25 cellular contexts compared by ENCODE assay signal in genomic region chr13:108095036-108095435, GRCh38.
"Had no signal": no experiment of that assay in that cellular context is flagged by ENCODE, and none has a peak within 500 bp of the region (broad histone marks: within the 10 kb centered on the region; RNA-seq: fewer than 3 reads in every experiment).

No MANE protein-coding gene starts in this region.

- H3K4me1 ChIP-seq: lower lobe of right lung, right atrium auricular region, right lobe of liver, testis, thyroid gland, transverse colon, upper lobe of left lung, vagina had no signal

- H3K27me3 Mint-ChIP-seq: natural killer cell treated with Interleukin-12 subunit alpha and Interleukin-12 subunit beta and Interleukin-15 and Interleukin-18, amount 100 ng/mL, for 72 hours; progenitor cell of endocrine pancreas had no signal

- H3K9me3 Mint-ChIP-seq: stimulated activated memory B cell treated with anti-CD40 and anti-IgM and Interleukin-4, amounts not matched to agents 10 μg/mL and 1 μg/mL and 100 μg/mL, for 72 hours had no signal

- H3K27ac ChIP-seq: left lung, lower lobe of right lung, ovary, right atrium auricular region, right lobe of liver, stomach, testis, thyroid gland, transverse colon, upper lobe of left lung, vagina had no signal

- H3K36me3 Mint-ChIP-seq: immature natural killer cell; natural killer cell treated with Interleukin-12 subunit alpha and Interleukin-12 subunit beta and Interleukin-15 and Interleukin-18, amount 100 ng/mL, for 72 hours; stimulated activated memory B cell treated with anti-CD40 and anti-IgM and Interleukin-4, amounts not matched to agents 10 μg/mL and 1 μg/mL and 100 μg/mL, for 72 hours had no signal

- H3K4me1 Mint-ChIP-seq: immature natural killer cell; stimulated activated memory B cell treated with anti-CD40 and anti-IgM and Interleukin-4, amounts not matched to agents 10 μg/mL and 1 μg/mL and 100 μg/mL, for 72 hours had no signal

- H3K4me3 Mint-ChIP-seq: immature natural killer cell; natural killer cell treated with Interleukin-12 subunit alpha and Interleukin-12 subunit beta and Interleukin-15 and Interleukin-18, amount 100 ng/mL, for 72 hours; stimulated activated memory B cell treated with anti-CD40 and anti-IgM and Interleukin-4, amounts not matched to agents 10 μg/mL and 1 μg/mL and 100 μg/mL, for 72 hours had no signal

- H3K4me3 ChIP-seq: left lung, lower lobe of right lung, ovary, right atrium auricular region, right lobe of liver, smooth muscle cell, stomach, testis, thyroid gland, transverse colon, upper lobe of left lung, vagina had no signal

- ATAC-seq: left colon; left lung; lower lobe of right lung; natural killer cell treated with Interleukin-12 subunit alpha and Interleukin-12 subunit beta and Interleukin-15 and Interleukin-18, amount 100 ng/mL, for 72 hours; right lobe of liver; stimulated activated memory B cell treated with anti-CD40 and anti-IgM and Interleukin-4, amounts not matched to agents 10 μg/mL and 1 μg/mL and 100 μg/mL, for 72 hours; stimulated activated naive CD8-positive, alpha-beta T cell treated with anti-CD3 and anti-CD28 coated beads, Interleukin-15, Interleukin-2, amounts not matched to agents 100 U/mL and 50 U/mL, for 24 hours had no signal

- H3K27me3 ChIP-seq: left lung, ovary, right atrium auricular region, right lobe of liver, stomach, testis, thyroid gland, transverse colon, upper lobe of left lung, vagina had no signal

- H3K36me3 ChIP-seq: left lung, lower lobe of right lung, ovary, right atrium auricular region, right lobe of liver, stomach, thyroid gland, transverse colon, upper lobe of left lung, vagina had no signal

- H3K9me3 ChIP-seq: left lung, lower lobe of right lung, ovary, right atrium auricular region, right lobe of liver, stomach, testis, thyroid gland, transverse colon, upper lobe of left lung, vagina had no signal

- H3K27ac Mint-ChIP-seq: immature natural killer cell; natural killer cell treated with Interleukin-12 subunit alpha and Interleukin-12 subunit beta and Interleukin-15 and Interleukin-18, amount 100 ng/mL, for 72 hours; progenitor cell of endocrine pancreas; stimulated activated memory B cell treated with anti-CD40 and anti-IgM and Interleukin-4, amounts not matched to agents 10 μg/mL and 1 μg/mL and 100 μg/mL, for 72 hours had no signal

- DNase-seq: immature natural killer cell; kidney; left colon; left lung; lower lobe of right lung; mammary epithelial cell; mesenchymal stem cell; ovary; right lobe of liver; stimulated activated CD4-positive, alpha-beta T cell treated with anti-CD3 and anti-CD28 coated beads, Interleukin-1b, Interleukin-23, amount 100 ng/mL, for 48 hours; stimulated activated CD4-positive, alpha-beta T cell treated with anti-CD3 and anti-CD28 coated beads, Interleukin-2, amount 100 ng/mL, for 48 hours; stimulated activated CD4-positive, alpha-beta T cell treated with anti-CD3 and anti-CD28 coated beads, Interleukin-4, amount 100 ng/mL, for 4 hours; stimulated activated CD8-positive, alpha-beta memory T cell treated with anti-CD3 and anti-CD28 coated beads, Interleukin-4, amount 100 ng/mL, for 48 hours; stimulated activated naive CD8-positive, alpha-beta T cell treated with anti-CD3 and anti-CD28 coated beads, Interleukin-15, Interleukin-2, amounts not matched to agents 100 U/mL and 50 U/mL, for 24 hours; stomach; testis; thyroid gland; transverse colon; upper lobe of left lung had no signal
